Comparison of ENCODE assay signal across 19 cellular contexts in genomic region chr18:45727068-45727467, GRCh38. TPM values are rescaled to one million over a fixed set of nuclear protein-coding genes. Genes with fewer than 3 reads are reported as not detected.
"Had no signal": no experiment of that assay in that cellular context is flagged by ENCODE, and none has a peak within 500 bp of the region (broad histone marks: within the 10 kb centered on the region; RNA-seq: fewer than 3 reads in every experiment).

No MANE protein-coding gene starts in this region.

- H3K27ac ChIP-seq: esophagus muscularis mucosa, neutrophil, upper lobe of left lung had no signal

- DNase-seq: activated CD4-positive, alpha-beta T cell treated with anti-CD3 and anti-CD28 coated beads, Interleukin-2, amount 10 ng/mL, durations not matched to agents 7 days and 5 days; activated CD8-positive, alpha-beta memory T cell treated with anti-CD3 and anti-CD28 coated beads, Interleukin-2, amount 50 U/mL, for 4 hours; activated CD8-positive, alpha-beta T cell treated with anti-CD3 and anti-CD28 coated beads, Interleukin-2, amount 10 ng/mL, durations not matched to agents 7 days and 5 days; activated naive CD4-positive, alpha-beta T cell treated with anti-CD3 and anti-CD28 coated beads for 36 hours; activated T-cell treated with anti-CD3 and anti-CD28 coated beads, Interleukin-2, amount 50 U/mL, for 4 hours; effector CD4-positive, alpha-beta T cell; foreskin fibroblast; hippocampal formation; left cardiac atrium; naive thymus-derived CD8-positive, alpha-beta T cell; posterior cingulate gyrus; retina; stimulated activated naive B cell treated with anti-CD40 and anti-IgM and Interleukin-4, amounts not matched to agents 10 μg/mL and 1 μg/mL and 100 μg/mL, for 72 hours; T1000 had no signal

- H3K4me3 Mint-ChIP-seq: activated CD4-positive, alpha-beta T cell treated with anti-CD3 and anti-CD28 coated beads, Interleukin-2, amount 10 ng/mL, durations not matched to agents 7 days and 5 days; activated CD8-positive, alpha-beta T cell treated with anti-CD3 and anti-CD28 coated beads, Interleukin-2, amount 10 ng/mL, durations not matched to agents 7 days and 5 days; activated naive CD4-positive, alpha-beta T cell treated with anti-CD3 and anti-CD28 coated beads for 36 hours; activated T-cell treated with anti-CD3 and anti-CD28 coated beads, Interleukin-2, amount 50 U/mL, for 4 hours; naive thymus-derived CD8-positive, alpha-beta T cell; stimulated activated naive B cell treated with anti-CD40 and anti-IgM and Interleukin-4, amounts not matched to agents 10 μg/mL and 1 μg/mL and 100 μg/mL, for 72 hours had no signal

- ATAC-seq: activated CD8-positive, alpha-beta T cell treated with anti-CD3 and anti-CD28 coated beads, Interleukin-2, amount 10 ng/mL, durations not matched to agents 7 days and 5 days; activated T-cell treated with anti-CD3 and anti-CD28 coated beads, Interleukin-2, amount 50 U/mL, for 4 hours; left cardiac atrium; naive thymus-derived CD8-positive, alpha-beta T cell; stimulated activated naive B cell treated with anti-CD40 and anti-IgM and Interleukin-4, amounts not matched to agents 10 μg/mL and 1 μg/mL and 100 μg/mL, for 72 hours had no signal

- H3K4me3 ChIP-seq: esophagus muscularis mucosa, thoracic aorta, upper lobe of left lung had no signal

- H3K27me3 ChIP-seq: esophagus muscularis mucosa, neutrophil, upper lobe of left lung had no signal

- H3K27me3 Mint-ChIP-seq: activated CD4-positive, alpha-beta T cell treated with anti-CD3 and anti-CD28 coated beads, Interleukin-2, amount 10 ng/mL, durations not matched to agents 7 days and 5 days; naive thymus-derived CD8-positive, alpha-beta T cell; stimulated activated naive B cell treated with anti-CD40 and anti-IgM and Interleukin-4, amounts not matched to agents 10 μg/mL and 1 μg/mL and 100 μg/mL, for 72 hours had no signal

- H3K9me3 ChIP-seq: esophagus muscularis mucosa, neutrophil, thoracic aorta, upper lobe of left lung had no signal

- H3K4me1 Mint-ChIP-seq: stimulated activated naive B cell treated with anti-CD40 and anti-IgM and Interleukin-4, amounts not matched to agents 10 μg/mL and 1 μg/mL and 100 μg/mL, for 72 hours had no signal

- H3K36me3 Mint-ChIP-seq: stimulated activated naive B cell treated with anti-CD40 and anti-IgM and Interleukin-4, amounts not matched to agents 10 μg/mL and 1 μg/mL and 100 μg/mL, for 72 hours had no signal

- H3K27ac Mint-ChIP-seq: activated CD4-positive, alpha-beta T cell treated with anti-CD3 and anti-CD28 coated beads, Interleukin-2, amount 10 ng/mL, durations not matched to agents 7 days and 5 days; activated CD8-positive, alpha-beta T cell treated with anti-CD3 and anti-CD28 coated beads, Interleukin-2, amount 10 ng/mL, durations not matched to agents 7 days and 5 days; activated naive CD4-positive, alpha-beta T cell treated with anti-CD3 and anti-CD28 coated beads for 36 hours; naive thymus-derived CD8-positive, alpha-beta T cell; stimulated activated naive B cell treated with anti-CD40 and anti-IgM and Interleukin-4, amounts not matched to agents 10 μg/mL and 1 μg/mL and 100 μg/mL, for 72 hours had no signal

- H3K36me3 ChIP-seq: esophagus muscularis mucosa, neutrophil, thoracic aorta, upper lobe of left lung had no signal

- H3K9me3 Mint-ChIP-seq: activated CD4-positive, alpha-beta T cell treated with anti-CD3 and anti-CD28 coated beads, Interleukin-2, amount 10 ng/mL, durations not matched to agents 7 days and 5 days; activated naive CD4-positive, alpha-beta T cell treated with anti-CD3 and anti-CD28 coated beads for 36 hours; activated T-cell treated with anti-CD3 and anti-CD28 coated beads, Interleukin-2, amount 50 U/mL, for 4 hours; naive thymus-derived CD8-positive, alpha-beta T cell; stimulated activated naive B cell treated with anti-CD40 and anti-IgM and Interleukin-4, amounts not matched to agents 10 μg/mL and 1 μg/mL and 100 μg/mL, for 72 hours had no signal

RNA-seq across cellular contexts. Expression of gene SLC14A1, which starts 3.1 kb away (rescaled TPM):
- total RNA-seq: bronchial epithelial cell had no signal
